ENCODE assay signal across 8 cellular contexts in genomic region chr10:91410638-91411367, GRCh38. TPM values are rescaled to one million over a fixed set of nuclear protein-coding genes. Genes with fewer than 3 reads are reported as not detected.
DNase-seq lines count a peak whose midpoint lies in the region; ATAC-seq and TF ChIP-seq lines count a peak whose summit lies in the region.

No MANE protein-coding gene starts in this region.

- TF ChIP-seq CTCF in AG04449 (IDR thresholded peaks at IDR 0.05; ENCODE audit: insufficient read depth, low read length, missing control alignments) (no peak), GM20000 (IDR thresholded peaks at IDR 0.05; ENCODE audit: extremely low read depth, missing control alignments) (no peak), RWPE2 (IDR thresholded peaks at IDR 0.05; ENCODE audit: poor library complexity, severe bottlenecking) (peak; percentile 4), breast epithelium (IDR thresholded peaks at IDR 0.05) (no peak)

- intact Hi-C loops in breast epithelium (cut with DNase I; ENCODE audit: low total_unique reads), result no loop called here

- CTCF ChIA-PET in AG04449 (lab: Yijun Ruan, JAX), result interaction anchor here (0.8 to 3.0 kb wide), 10 partner anchors 10 to 312 kb away, joined by 3 to 16 read pairs (median 4); no protein-coding TSS in a partner anchor

- DNase-seq in AG04449 (ENCODE audit: low read depth, low spot score), result no peak
- DNase-seq in GM20000 (ENCODE audit: low spot score), result peak; percentile 31
- no peak for DNase-seq in RWPE2 (ENCODE audit: low spot score)
- DNase-seq in breast epithelium (ENCODE audit: low spot score in 2 of 2), result peak in 1 of 2 donors; percentile 32
- DNase-seq in left kidney (ENCODE audit: low read depth, low spot score), result peak; percentile 66
- peak; percentile 5 to 26 for DNase-seq in stimulated activated CD4-positive, alpha-beta T cell treated with anti-CD3 and anti-CD28 coated beads, Interleukin-4, amount 100 ng/mL, for 48 hours (ENCODE audit: low read depth in 2 of 2)
- no peak for DNase-seq in effector CD8-positive, alpha-beta T cell (lab: John Stamatoyannopoulos, UW)
- no peak for DNase-seq in GDM1 (lab: John Stamatoyannopoulos, UW)

- H3K4me1 ChIP-seq in RWPE2 (ENCODE audit: insufficient read depth, poor library complexity, severe bottlenecking), result no peaks in the 10 kb centered on the region
- H3K4me1 ChIP-seq in breast epithelium, result peaks cover 0 to 4% of the 10 kb centered on the region in 2 donors

- H3K27me3 ChIP-seq in RWPE2 (ENCODE audit: insufficient read depth, poor library complexity, severe bottlenecking) (no peaks in the 10 kb centered on the region), breast epithelium (no peaks in the 10 kb centered on the region)

- H3K36me3 ChIP-seq in RWPE2 (ENCODE audit: low read depth) (no peaks in the 10 kb centered on the region), breast epithelium (no peaks in the 10 kb centered on the region)

- ATAC-seq in RWPE2 (ENCODE audit: low read depth), result peak; percentile 64

- no peaks in the 10 kb centered on the region for H3K9me3 ChIP-seq in RWPE2 (ENCODE audit: severe bottlenecking)
- no peaks in the 10 kb centered on the region for H3K9me3 ChIP-seq in breast epithelium

- H3K4me3 ChIP-seq in AG04449 (ENCODE audit: low read depth, low read length) (peak overlapping the region; percentile 79), RWPE2 (ENCODE audit: severe bottlenecking) (peak overlapping the region; percentile 80), breast epithelium (peak overlapping the region; percentile 81 to 95 (median 88))

- peak overlapping the region; percentile 74 for H3K27ac ChIP-seq in RWPE2 (ENCODE audit: poor library complexity, severe bottlenecking)
- peak overlapping the region; percentile 100 for H3K27ac ChIP-seq in breast epithelium

- POLR2A ChIA-PET in AG04449 (lab: Yijun Ruan, JAX), result interaction anchor here (1.6 kb wide), 1 partner anchor 203 kb away, joined by 3 read pairs; no protein-coding TSS in a partner anchor

- no peak for TF ChIP-seq POLR2A in breast epithelium (IDR thresholded peaks at IDR 0.05)

RNA-seq across cellular contexts. Expression of gene HECTD2, which starts 0.7 kb away (rescaled TPM):
- total RNA-seq in breast epithelium, result 10 to 100 TPM; 14.2 to 30.7 (median 19.0) TPM

Comparison
In these comparisons a context has a peak if more than half of its experiments do, and no peak if none do; other contexts are left out.
1. DNase-seq: peak in GM20000 (single experiment), left kidney (single experiment) and stimulated activated CD4-positive, alpha-beta T cell treated with anti-CD3 and anti-CD28 coated beads, Interleukin-4, amount 100 ng/mL, for 48 hours (2 of 2); none in AG04449 (single experiment), RWPE2 (single experiment), effector CD8-positive, alpha-beta T cell (single experiment) and GDM1 (single experiment).
2. Peak in every context shown above with its lines, with median percentiles within 50 percentile points of each other: H3K4me3 ChIP-seq.